In genomic region chr17:21693391-21693796, GRCh38 we compare ENCODE assay signal across 18 cellular contexts. TPM values are rescaled to one million over a fixed set of nuclear protein-coding genes. Genes with fewer than 3 reads are reported as not detected.
"Had no signal": no experiment of that assay in that cellular context is flagged by ENCODE, and none has a peak within 500 bp of the region (broad histone marks: within the 10 kb centered on the region; RNA-seq: fewer than 3 reads in every experiment).

No MANE protein-coding gene starts in this region.

RNA-seq across cellular contexts. Expression of gene KCNJ18, which starts 1.1 kb away (rescaled TPM):
- total RNA-seq: naive thymus-derived CD8-positive, alpha-beta T cell; occipital lobe; osteoblast; ovary; prostate gland; pulmonary artery endothelial cell; right atrium auricular region; sciatic nerve; smooth muscle cell; stomach; subcutaneous adipose tissue; temporal lobe; thoracic aorta; thyroid gland; tibial nerve; upper lobe of left lung; ureter; vagina had no signal
